Comparison of ENCODE assay signal across 1 cellular context in the genomic region with DNA sequence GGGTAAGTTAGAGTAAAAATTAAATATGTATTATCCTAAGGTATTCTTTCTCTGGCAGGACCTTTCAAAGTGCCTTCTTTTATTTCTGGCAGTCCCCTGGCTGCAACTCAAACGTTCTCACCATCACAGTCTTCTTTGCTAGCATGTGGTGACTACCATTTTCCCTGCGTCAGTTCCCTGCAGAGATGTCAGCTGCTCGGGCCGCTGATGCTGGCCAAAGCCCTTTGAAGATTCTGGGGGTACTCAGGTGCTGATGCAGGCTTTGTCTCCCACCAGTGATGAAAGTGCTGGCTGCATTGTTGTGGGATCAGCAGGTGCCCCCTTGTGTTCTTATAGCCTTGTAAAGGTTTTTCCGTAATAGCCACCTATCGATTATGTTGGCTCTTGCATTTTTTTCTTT.
TF ChIP-seq lines count a peak whose summit lies in the region.

No MANE protein-coding gene starts in this region.

TF ChIP-seq in GM23338, 12 proteins besides CTCF, POLR2A, EP300 and RAD21 (continued from another document):
- TF ChIP-seq, protein P1, sequence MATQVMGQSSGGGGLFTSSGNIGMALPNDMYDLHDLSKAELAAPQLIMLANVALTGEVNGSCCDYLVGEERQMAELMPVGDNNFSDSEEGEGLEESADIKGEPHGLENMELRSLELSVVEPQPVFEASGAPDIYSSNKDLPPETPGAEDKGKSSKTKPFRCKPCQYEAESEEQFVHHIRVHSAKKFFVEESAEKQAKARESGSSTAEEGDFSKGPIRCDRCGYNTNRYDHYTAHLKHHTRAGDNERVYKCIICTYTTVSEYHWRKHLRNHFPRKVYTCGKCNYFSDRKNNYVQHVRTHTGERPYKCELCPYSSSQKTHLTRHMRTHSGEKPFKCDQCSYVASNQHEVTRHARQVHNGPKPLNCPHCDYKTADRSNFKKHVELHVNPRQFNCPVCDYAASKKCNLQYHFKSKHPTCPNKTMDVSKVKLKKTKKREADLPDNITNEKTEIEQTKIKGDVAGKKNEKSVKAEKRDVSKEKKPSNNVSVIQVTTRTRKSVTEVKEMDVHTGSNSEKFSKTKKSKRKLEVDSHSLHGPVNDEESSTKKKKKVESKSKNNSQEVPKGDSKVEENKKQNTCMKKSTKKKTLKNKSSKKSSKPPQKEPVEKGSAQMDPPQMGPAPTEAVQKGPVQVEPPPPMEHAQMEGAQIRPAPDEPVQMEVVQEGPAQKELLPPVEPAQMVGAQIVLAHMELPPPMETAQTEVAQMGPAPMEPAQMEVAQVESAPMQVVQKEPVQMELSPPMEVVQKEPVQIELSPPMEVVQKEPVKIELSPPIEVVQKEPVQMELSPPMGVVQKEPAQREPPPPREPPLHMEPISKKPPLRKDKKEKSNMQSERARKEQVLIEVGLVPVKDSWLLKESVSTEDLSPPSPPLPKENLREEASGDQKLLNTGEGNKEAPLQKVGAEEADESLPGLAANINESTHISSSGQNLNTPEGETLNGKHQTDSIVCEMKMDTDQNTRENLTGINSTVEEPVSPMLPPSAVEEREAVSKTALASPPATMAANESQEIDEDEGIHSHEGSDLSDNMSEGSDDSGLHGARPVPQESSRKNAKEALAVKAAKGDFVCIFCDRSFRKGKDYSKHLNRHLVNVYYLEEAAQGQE (IDR thresholded peaks at IDR 0.05; ENCODE audit: unreplicated experiment): no peak
- TF ChIP-seq JUNB (IDR thresholded peaks at IDR 0.05; ENCODE audit: unreplicated experiment): no peak
- TF ChIP-seq, protein P2, sequence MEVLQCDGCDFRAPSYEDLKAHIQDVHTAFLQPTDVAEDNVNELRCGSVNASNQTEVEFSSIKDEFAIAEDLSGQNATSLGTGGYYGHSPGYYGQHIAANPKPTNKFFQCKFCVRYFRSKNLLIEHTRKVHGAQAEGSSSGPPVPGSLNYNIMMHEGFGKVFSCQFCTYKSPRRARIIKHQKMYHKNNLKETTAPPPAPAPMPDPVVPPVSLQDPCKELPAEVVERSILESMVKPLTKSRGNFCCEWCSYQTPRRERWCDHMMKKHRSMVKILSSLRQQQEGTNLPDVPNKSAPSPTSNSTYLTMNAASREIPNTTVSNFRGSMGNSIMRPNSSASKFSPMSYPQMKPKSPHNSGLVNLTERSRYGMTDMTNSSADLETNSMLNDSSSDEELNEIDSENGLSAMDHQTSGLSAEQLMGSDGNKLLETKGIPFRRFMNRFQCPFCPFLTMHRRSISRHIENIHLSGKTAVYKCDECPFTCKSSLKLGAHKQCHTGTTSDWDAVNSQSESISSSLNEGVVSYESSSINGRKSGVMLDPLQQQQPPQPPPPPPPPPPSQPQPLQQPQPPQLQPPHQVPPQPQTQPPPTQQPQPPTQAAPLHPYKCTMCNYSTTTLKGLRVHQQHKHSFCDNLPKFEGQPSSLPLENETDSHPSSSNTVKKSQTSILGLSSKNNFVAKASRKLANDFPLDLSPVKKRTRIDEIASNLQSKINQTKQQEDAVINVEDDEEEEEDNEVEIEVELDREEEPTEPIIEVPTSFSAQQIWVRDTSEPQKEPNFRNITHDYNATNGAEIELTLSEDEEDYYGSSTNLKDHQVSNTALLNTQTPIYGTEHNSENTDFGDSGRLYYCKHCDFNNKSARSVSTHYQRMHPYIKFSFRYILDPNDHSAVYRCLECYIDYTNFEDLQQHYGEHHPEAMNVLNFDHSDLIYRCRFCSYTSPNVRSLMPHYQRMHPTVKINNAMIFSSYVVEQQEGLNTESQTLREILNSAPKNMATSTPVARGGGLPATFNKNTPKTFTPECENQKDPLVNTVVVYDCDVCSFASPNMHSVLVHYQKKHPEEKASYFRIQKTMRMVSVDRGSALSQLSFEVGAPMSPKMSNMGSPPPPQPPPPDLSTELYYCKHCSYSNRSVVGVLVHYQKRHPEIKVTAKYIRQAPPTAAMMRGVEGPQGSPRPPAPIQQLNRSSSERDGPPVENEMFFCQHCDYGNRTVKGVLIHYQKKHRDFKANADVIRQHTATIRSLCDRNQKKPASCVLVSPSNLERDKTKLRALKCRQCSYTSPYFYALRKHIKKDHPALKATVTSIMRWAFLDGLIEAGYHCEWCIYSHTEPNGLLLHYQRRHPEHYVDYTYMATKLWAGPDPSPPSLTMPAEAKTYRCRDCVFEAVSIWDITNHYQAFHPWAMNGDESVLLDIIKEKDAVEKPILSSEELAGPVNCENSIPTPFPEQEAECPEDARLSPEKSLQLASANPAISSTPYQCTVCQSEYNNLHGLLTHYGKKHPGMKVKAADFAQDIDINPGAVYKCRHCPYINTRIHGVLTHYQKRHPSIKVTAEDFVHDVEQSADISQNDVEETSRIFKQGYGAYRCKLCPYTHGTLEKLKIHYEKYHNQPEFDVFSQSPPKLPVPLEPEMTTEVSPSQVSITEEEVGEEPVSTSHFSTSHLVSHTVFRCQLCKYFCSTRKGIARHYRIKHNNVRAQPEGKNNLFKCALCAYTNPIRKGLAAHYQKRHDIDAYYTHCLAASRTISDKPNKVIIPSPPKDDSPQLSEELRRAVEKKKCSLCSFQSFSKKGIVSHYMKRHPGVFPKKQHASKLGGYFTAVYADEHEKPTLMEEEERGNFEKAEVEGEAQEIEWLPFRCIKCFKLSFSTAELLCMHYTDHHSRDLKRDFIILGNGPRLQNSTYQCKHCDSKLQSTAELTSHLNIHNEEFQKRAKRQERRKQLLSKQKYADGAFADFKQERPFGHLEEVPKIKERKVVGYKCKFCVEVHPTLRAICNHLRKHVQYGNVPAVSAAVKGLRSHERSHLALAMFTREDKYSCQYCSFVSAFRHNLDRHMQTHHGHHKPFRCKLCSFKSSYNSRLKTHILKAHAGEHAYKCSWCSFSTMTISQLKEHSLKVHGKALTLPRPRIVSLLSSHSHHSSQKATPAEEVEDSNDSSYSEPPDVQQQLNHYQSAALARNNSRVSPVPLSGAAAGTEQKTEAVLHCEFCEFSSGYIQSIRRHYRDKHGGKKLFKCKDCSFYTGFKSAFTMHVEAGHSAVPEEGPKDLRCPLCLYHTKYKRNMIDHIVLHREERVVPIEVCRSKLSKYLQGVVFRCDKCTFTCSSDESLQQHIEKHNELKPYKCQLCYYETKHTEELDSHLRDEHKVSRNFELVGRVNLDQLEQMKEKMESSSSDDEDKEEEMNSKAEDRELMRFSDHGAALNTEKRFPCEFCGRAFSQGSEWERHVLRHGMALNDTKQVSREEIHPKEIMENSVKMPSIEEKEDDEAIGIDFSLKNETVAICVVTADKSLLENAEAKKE (CRISPR knock-in tag; IDR thresholded peaks at IDR 0.05): no peak
- TF ChIP-seq EZH2 (IDR thresholded peaks at IDR 0.05; ENCODE audit: low read depth, unreplicated experiment): no peak
- no peak for TF ChIP-seq ZNF331 (CRISPR knock-in tag; IDR thresholded peaks at IDR 0.05; ENCODE audit: low read depth)
